8 cellular contexts compared by ENCODE assay signal in genomic region chr15:51935466-51936118, GRCh38. TPM values are rescaled to one million over a fixed set of nuclear protein-coding genes. Genes with fewer than 3 reads are reported as not detected.
DNase-seq lines count a peak whose midpoint lies in the region; ATAC-seq and TF ChIP-seq lines count a peak whose summit lies in the region.
"Had no signal": no experiment of that assay in that cellular context is flagged by ENCODE, and none has a peak within 500 bp of the region (broad histone marks: within the 10 kb centered on the region; RNA-seq: fewer than 3 reads in every experiment).

No MANE protein-coding gene starts in this region.

- H3K9me3 ChIP-seq in mucosa of descending colon: no peaks in the 10 kb centered on the region

- no peaks in the 10 kb centered on the region for H3K4me1 ChIP-seq in mucosa of descending colon (ENCODE audit: low read depth)

- no peak overlapping the region for H3K4me3 ChIP-seq in mucosa of descending colon

- intact Hi-C loops in mucosa of descending colon (cut with DNase I, micrococcal nuclease): no loop called here

- DNase-seq in mucosa of descending colon: no peak
- DNase-seq in glomerular visceral epithelial cell (ENCODE audit: extremely low spot score): no peak
- no peak for DNase-seq in activated gamma-delta T cell treated with Interleukin-2 at 50 U/mL for 16 hours
- DNase-seq in amniotic stem cell (lab: John Stamatoyannopoulos, UW): no peak
- DNase-seq: mesenchymal stem cell had no signal

- ATAC-seq in GM18909 (IDR thresholded peaks at IDR 0.05; ENCODE audit: poor library complexity, unreplicated experiment): peak; percentile 90
- ATAC-seq in GM21786 (IDR thresholded peaks at IDR 0.05; ENCODE audit: unreplicated experiment): peak; percentile 93
- ATAC-seq in HG03565 (IDR thresholded peaks at IDR 0.05; ENCODE audit: unreplicated experiment): peak; percentile 91
- ATAC-seq in mucosa of descending colon: peak; percentile 18

- no peaks in the 10 kb centered on the region for H3K36me3 ChIP-seq in mucosa of descending colon (ENCODE audit: low read depth)

- no peak for TF ChIP-seq CTCF in mucosa of descending colon (IDR thresholded peaks at IDR 0.05)

RNA-seq across cellular contexts. Expression of gene LEO1, which starts 36.0 kb away (rescaled TPM):
- total RNA-seq in mucosa of descending colon: 10 to 100 TPM; 21.3 to 26.6 (median 26.3) TPM

Comparison
In these comparisons a context has a peak if more than half of its experiments do, and no peak if none do; other contexts are left out.
1. ATAC-seq: peak in every context shown above with its lines; median percentile 93 in GM21786; 91 in HG03565; 90 in GM18909; 18 in mucosa of descending colon.